2 cellular contexts compared by ENCODE assay signal in the genomic region with DNA sequence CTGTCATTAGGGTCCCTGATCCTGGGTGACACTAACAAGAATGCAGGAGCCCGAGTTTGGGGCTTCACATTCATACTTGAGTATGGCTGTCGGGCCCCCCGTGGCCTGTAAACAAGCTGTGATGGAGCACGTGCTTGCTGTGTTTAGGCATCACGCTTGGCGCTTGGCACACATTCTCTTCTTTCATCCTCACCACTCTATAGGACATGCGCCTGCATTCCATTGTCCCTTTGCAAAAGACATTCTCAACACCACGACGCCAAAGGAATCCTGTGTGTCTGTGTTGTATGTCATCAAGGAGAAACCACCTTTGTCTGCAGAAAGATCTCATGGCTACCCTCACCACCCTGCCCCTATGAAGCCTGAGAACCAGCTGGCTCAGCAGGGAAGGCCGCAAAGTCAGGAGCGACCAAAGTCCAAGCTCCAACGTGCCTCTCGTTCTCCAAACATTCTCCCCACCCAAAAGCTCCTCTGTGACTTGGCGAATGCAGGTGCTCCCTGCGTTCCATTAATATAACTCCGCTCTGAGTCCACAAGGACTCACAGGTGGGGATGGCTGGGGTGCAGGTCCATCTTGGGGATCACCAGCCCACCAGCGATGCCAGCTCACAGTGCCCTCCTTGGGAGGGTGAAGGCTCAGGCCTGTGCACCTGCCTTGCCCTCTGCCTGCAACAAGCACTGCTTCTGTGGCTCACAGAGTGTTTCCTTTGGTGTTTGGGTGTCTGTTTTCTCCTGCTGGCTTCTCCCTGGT.
TF ChIP-seq lines count a peak whose summit lies in the region.

No MANE protein-coding gene starts in this region.

TF ChIP-seq in A549, 52 proteins besides CTCF, POLR2A, EP300 and RAD21:
- TF ChIP-seq JUN (IDR thresholded peaks at IDR 0.05): no peak
- TF ChIP-seq SREBF2 (IDR thresholded peaks at IDR 0.05): no peak
- no peak for TF ChIP-seq ZSCAN20 (CRISPR knock-in tag; IDR thresholded peaks at IDR 0.05)
- TF ChIP-seq, protein P1, sequence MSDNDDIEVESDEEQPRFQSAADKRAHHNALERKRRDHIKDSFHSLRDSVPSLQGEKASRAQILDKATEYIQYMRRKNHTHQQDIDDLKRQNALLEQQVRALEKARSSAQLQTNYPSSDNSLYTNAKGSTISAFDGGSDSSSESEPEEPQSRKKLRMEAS (IDR thresholded peaks at IDR 0.05): no peak
- no peak for TF ChIP-seq CHD4 (IDR thresholded peaks at IDR 0.05; ENCODE audit: borderline replicate concordance)
- no peak for TF ChIP-seq ESRRA (IDR thresholded peaks at IDR 0.05; ENCODE audit: borderline replicate concordance, low read length)
- no peak for TF ChIP-seq SMC3 (IDR thresholded peaks at IDR 0.05)
- no peak for TF ChIP-seq FOSL2 (IDR thresholded peaks at IDR 0.05)
- TF ChIP-seq FOSL2 (CRISPR knock-in tag; IDR thresholded peaks at IDR 0.05): no peak

TF ChIP-seq in WTC11, 78 proteins besides CTCF, POLR2A, EP300 and RAD21:
- TF ChIP-seq, protein P2, sequence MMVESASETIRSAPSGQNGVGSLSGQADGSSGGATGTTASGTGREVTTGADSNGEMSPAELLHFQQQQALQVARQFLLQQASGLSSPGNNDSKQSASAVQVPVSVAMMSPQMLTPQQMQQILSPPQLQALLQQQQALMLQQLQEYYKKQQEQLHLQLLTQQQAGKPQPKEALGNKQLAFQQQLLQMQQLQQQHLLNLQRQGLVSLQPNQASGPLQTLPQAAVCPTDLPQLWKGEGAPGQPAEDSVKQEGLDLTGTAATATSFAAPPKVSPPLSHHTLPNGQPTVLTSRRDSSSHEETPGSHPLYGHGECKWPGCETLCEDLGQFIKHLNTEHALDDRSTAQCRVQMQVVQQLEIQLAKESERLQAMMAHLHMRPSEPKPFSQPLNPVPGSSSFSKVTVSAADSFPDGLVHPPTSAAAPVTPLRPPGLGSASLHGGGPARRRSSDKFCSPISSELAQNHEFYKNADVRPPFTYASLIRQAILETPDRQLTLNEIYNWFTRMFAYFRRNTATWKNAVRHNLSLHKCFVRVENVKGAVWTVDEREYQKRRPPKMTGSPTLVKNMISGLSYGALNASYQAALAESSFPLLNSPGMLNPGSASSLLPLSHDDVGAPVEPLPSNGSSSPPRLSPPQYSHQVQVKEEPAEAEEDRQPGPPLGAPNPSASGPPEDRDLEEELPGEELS (CRISPR knock-in tag; IDR thresholded peaks at IDR 0.05): no peak
- TF ChIP-seq GABPB1 (CRISPR knock-in tag; IDR thresholded peaks at IDR 0.05): peak; percentile 35; the same call in 1 of the 2 replicates
